In genomic region chr9:109737295-109737694, GRCh38 we compare ENCODE assay signal across 17 cellular contexts. TPM values are rescaled to one million over a fixed set of nuclear protein-coding genes. Genes with fewer than 3 reads are reported as not detected.
DNase-seq lines count a peak whose midpoint lies in the region; ATAC-seq and TF ChIP-seq lines count a peak whose summit lies in the region.
"Had no signal": no experiment of that assay in that cellular context is flagged by ENCODE, and none has a peak within 500 bp of the region (broad histone marks: within the 10 kb centered on the region; RNA-seq: fewer than 3 reads in every experiment).

No MANE protein-coding gene starts in this region.

- H3K9me3 ChIP-seq in PC-3 (ENCODE audit: low read length) (no peaks in the 10 kb centered on the region), heart right ventricle (no peaks in the 10 kb centered on the region), sigmoid colon (no peaks in the 10 kb centered on the region)
- H3K9me3 ChIP-seq: HAP-1 had no signal

- no peak for TF ChIP-seq POLR2A in sigmoid colon (IDR thresholded peaks at IDR 0.05)

- CTCF ChIA-PET in PC-3 (lab: Charles Lee) = no interaction called here

- POLR2A ChIA-PET in PC-3 (lab: Charles Lee; ENCODE audit: unreplicated experiment) = no interaction called here

- ATAC-seq in Right ventricle myocardium inferior (peak; percentile 14), PC-3 (no peak), heart right ventricle (peak in 7 of 8 donors; percentile 41 to 92 (median 77)), GM21390 (IDR thresholded peaks at IDR 0.05; ENCODE audit: unreplicated experiment) (no peak)
- ATAC-seq: CD8-positive, alpha-beta T cell had no signal

- no peaks in the 10 kb centered on the region for H3K27me3 ChIP-seq in PC-3 (ENCODE audit: low read length)
- H3K27me3 ChIP-seq in heart right ventricle = no peaks in the 10 kb centered on the region
- no peaks in the 10 kb centered on the region for H3K27me3 ChIP-seq in sigmoid colon

- H3K36me3 ChIP-seq in PC-3 (ENCODE audit: low read depth, low read length) = no peaks in the 10 kb centered on the region
- no peaks in the 10 kb centered on the region for H3K36me3 ChIP-seq in heart right ventricle
- no peaks in the 10 kb centered on the region for H3K36me3 ChIP-seq in sigmoid colon
- H3K36me3 ChIP-seq: HAP-1 had no signal

- DNase-seq in Right ventricle myocardium inferior (ENCODE audit: missing footprints) (no peak), cardiac septum (ENCODE audit: low spot score) (no peak), PC-3 (peak; percentile 15), heart right ventricle (peak in 1 of 2 donors; percentile 28), sigmoid colon (no peak), SKM-1 (lab: John Stamatoyannopoulos, UW; ENCODE audit: unreplicated experiment) (no peak), NCI-H2171 treated with DMSO at 0.1 percent for 48 hours (lab: John Stamatoyannopoulos, UW) (no peak)
- DNase-seq: CD8-positive, alpha-beta T cell; COR-L47; DMS153; DMS79 treated with DMSO at 0.1 percent for 48 hours; EL had no signal

- peaks cover 4% of the 10 kb centered on the region for H3K9me2 ChIP-seq in PC-3 (replicated peaks; ENCODE audit: low read length)

- no TSS peak for BruUV-seq in PC-3 (replicated peaks; lab: Mats Ljungman, UMichigan)

- H4K20me1 ChIP-seq in PC-3 (ENCODE audit: low read length) = no peaks in the 10 kb centered on the region

- no peak overlapping the region for H2AFZ ChIP-seq in PC-3 (ENCODE audit: low read length)

- H3K4me1 ChIP-seq in PC-3 (ENCODE audit: insufficient read depth, low read length) = peaks cover 7% of the 10 kb centered on the region; the same call in 1 of the 2 replicates
- peaks cover 0 to 20% (median 12%) of the 10 kb centered on the region in 9 donors for H3K4me1 ChIP-seq in heart right ventricle
- H3K4me1 ChIP-seq in sigmoid colon = peaks cover 0 to 12% (median 7%) of the 10 kb centered on the region in 4 donors
- H3K4me1 ChIP-seq: HAP-1 had no signal

- no peak overlapping the region for H3K4me2 ChIP-seq in PC-3 (ENCODE audit: low read length)

- no peak for TF ChIP-seq CTCF in PC-3 (conservative IDR thresholded peaks at IDR 0.05; ENCODE audit: low read depth, low read length)
- TF ChIP-seq CTCF in heart right ventricle (IDR thresholded peaks at IDR 0.05) = no peak
- TF ChIP-seq CTCF in sigmoid colon (IDR thresholded peaks at IDR 0.05) = no peak

- H3K4me3 ChIP-seq in PC-3 (ENCODE audit: low read length) = no peak overlapping the region
- no peak overlapping the region for H3K4me3 ChIP-seq in heart right ventricle
- H3K4me3 ChIP-seq in sigmoid colon = no peak overlapping the region
- H3K4me3 ChIP-seq: HAP-1 had no signal

- H3F3A ChIP-seq in PC-3 (ENCODE audit: low read length, unreplicated experiment) = no peaks in the 10 kb centered on the region

- 54 to 63% methylated on average over 1 of the region's 1 CpG for WGBS in heart right ventricle, 2 donors
- WGBS in sigmoid colon, 2 donors = 81 to 84% methylated on average over 1 of the region's 1 CpG

- no peak overlapping the region for H3K9ac ChIP-seq in PC-3 (ENCODE audit: low read length)

- H3K79me2 ChIP-seq in PC-3 (ENCODE audit: low read length) = no peaks in the 10 kb centered on the region

- TF ChIP-seq EP300 in sigmoid colon (IDR thresholded peaks at IDR 0.05) = peak; percentile 15 to 85 (median 72)

- H3K27ac ChIP-seq in PC-3 (ENCODE audit: low read length) = no peak overlapping the region
- peak overlapping the region in 5 of 10 donors; percentile 10 to 44 (median 15) for H3K27ac ChIP-seq in heart right ventricle
- peak overlapping the region in 1 of 4 donors; percentile 13 for H3K27ac ChIP-seq in sigmoid colon
- H3K27ac ChIP-seq: 22Rv1 had no signal

- intact Hi-C loops in Right ventricle myocardium inferior (cut with DNase I) (no loop called here), cardiac septum (cut with DNase I) (no loop called here), PC-3 (cut with micrococcal nuclease) (no loop called here), heart right ventricle (cut with DNase I) (no loop called here), sigmoid colon (cut with DNase I) (no loop called here)

RNA-seq across cellular contexts. Expression of gene PALM2AKAP2, which starts 42.7 kb away (rescaled TPM):
- total RNA-seq in Right ventricle myocardium inferior (90.1 TPM), cardiac septum (165 TPM), PC-3 (2014; rRNA removed) (0.22 and 1.2 TPM in 2 replicates), heart right ventricle (100 to 1,000 TPM in 5 of 10 donors, 10 to 100 TPM in 5; 66.3 to 111 (median 98.8) TPM), sigmoid colon (1 to 10 TPM in 3 of 4 donors, under 1 TPM in 1; 0.66 to 4.5 (median 2.3) TPM)
- polyA plus RNA-seq in heart right ventricle (1 to 10 TPM; 3.1 to 3.7 TPM), sigmoid colon (under 1 TPM in 2 of 3 donors, not detected in 1; 0.60 to 0.77 TPM)
- total RNA-seq: CD8-positive, alpha-beta T cell; HT-29 had no signal
- polyA plus RNA-seq: CD14-positive monocyte had no signal

Comparison
In these comparisons a context has a peak if more than half of its experiments do, and no peak if none do; other contexts are left out.
1. ATAC-seq: peak in Right ventricle myocardium inferior (single experiment) and heart right ventricle (7 of 8); none in PC-3 (single experiment) and GM21390 (single experiment).
2. RNA of gene PALM2AKAP2, which starts 42.7 kb away (total RNA-seq): 165 TPM in cardiac septum (single experiment), 66.3 to 111 TPM in heart right ventricle and 90.1 TPM in Right ventricle myocardium inferior (single experiment); 0.66 to 4.5 TPM in sigmoid colon and 0.22 to 1.2 TPM in PC-3; every median in the first group is over 10 times any median in the second.